10 cellular contexts compared by ENCODE assay signal in genomic region chr16:69444873-69445517, GRCh38. TPM values are rescaled to one million over a fixed set of nuclear protein-coding genes. Genes with fewer than 3 reads are reported as not detected.
DNase-seq lines count a peak whose midpoint lies in the region; ATAC-seq, FAIRE-seq and TF ChIP-seq lines count a peak whose summit lies in the region.
"Had no signal": no experiment of that assay in that cellular context is flagged by ENCODE, and none has a peak within 500 bp of the region (broad histone marks: within the 10 kb centered on the region; RNA-seq: fewer than 3 reads in every experiment).

No MANE protein-coding gene starts in this region.

- peak; percentile 9 for FAIRE-seq in GM18507 (lab: Jason Lieb, UNC)

- H3K27ac Mint-ChIP-seq in activated T-helper 17 cell treated with anti-CD3 and anti-CD28 coated beads, Interleukin-2, amount 50 U/mL, for 72 hours, result peak overlapping the region; percentile 82

- H3K4me1 ChIP-seq in gastroesophageal sphincter, result peaks cover 5 to 84% (median 19%) of the 10 kb centered on the region in 3 donors
- H3K4me1 ChIP-seq in gastrocnemius medialis, result peaks cover 37 to 46% of the 10 kb centered on the region in 2 donors

- no peaks in the 10 kb centered on the region for H3K9me3 Mint-ChIP-seq in activated T-helper 17 cell treated with anti-CD3 and anti-CD28 coated beads, Interleukin-2, amount 50 U/mL, for 72 hours

- H3K4me3 Mint-ChIP-seq in activated T-helper 17 cell treated with anti-CD3 and anti-CD28 coated beads, Interleukin-2, amount 50 U/mL, for 72 hours, result peak overlapping the region; percentile 74

- peaks cover 0 to 9% of the 10 kb centered on the region in 2 donors for H3K36me3 ChIP-seq in gastroesophageal sphincter
- H3K36me3 ChIP-seq in gastrocnemius medialis, result no peaks in the 10 kb centered on the region

- H3K27me3 Mint-ChIP-seq in activated T-helper 17 cell treated with anti-CD3 and anti-CD28 coated beads, Interleukin-2, amount 50 U/mL, for 72 hours, result no peaks in the 10 kb centered on the region

- TF ChIP-seq EP300 in gastroesophageal sphincter (IDR thresholded peaks at IDR 0.05), result no peak

- H3K27me3 ChIP-seq in gastroesophageal sphincter (no peaks in the 10 kb centered on the region), gastrocnemius medialis (no peaks in the 10 kb centered on the region)

- TF ChIP-seq POLR2A in gastroesophageal sphincter (IDR thresholded peaks at IDR 0.05), result no peak
- no peak for TF ChIP-seq POLR2A in gastrocnemius medialis (IDR thresholded peaks at IDR 0.05)

- in situ Hi-C loops in gastrocnemius medialis (cut with MboI; ENCODE audit: low sequenced_read_pairs in 4 of 4), result no loop called here

- intact Hi-C loops in gastrocnemius medialis (cut with DNase I; ENCODE audit: low total_unique reads), result loop anchor here (2.0 kb wide), 1 partner anchor 20 kb away; the partner anchor contains the start of gene CYB5B

- peaks cover 20% of the 10 kb centered on the region for H3K4me1 Mint-ChIP-seq in activated T-helper 17 cell treated with anti-CD3 and anti-CD28 coated beads, Interleukin-2, amount 50 U/mL, for 72 hours

- ATAC-seq in activated T-helper 17 cell treated with anti-CD3 and anti-CD28 coated beads, Interleukin-2, amount 50 U/mL, for 72 hours (replicated peaks), result peak; percentile 60
- ATAC-seq in gastroesophageal sphincter, result no peak
- no peak for ATAC-seq in gastrocnemius medialis
- ATAC-seq in GM18868 (IDR thresholded peaks at IDR 0.05; ENCODE audit: unreplicated experiment), result no peak
- no peak for ATAC-seq in GM19463 (IDR thresholded peaks at IDR 0.05; ENCODE audit: unreplicated experiment)

- TF ChIP-seq CTCF in gastroesophageal sphincter (IDR thresholded peaks at IDR 0.05), result no peak
- no peak for TF ChIP-seq CTCF in gastrocnemius medialis (IDR thresholded peaks at IDR 0.05 in 4 of 5, conservative IDR thresholded peaks at IDR 0.05 in 1 of 5)

- peak overlapping the region; percentile 34 to 84 (median 80) for H3K27ac ChIP-seq in gastroesophageal sphincter
- peak overlapping the region; percentile 70 to 81 (median 76) for H3K27ac ChIP-seq in gastrocnemius medialis

- H3K9me3 ChIP-seq in gastroesophageal sphincter (no peaks in the 10 kb centered on the region), gastrocnemius medialis (no peaks in the 10 kb centered on the region)

- H3K4me3 ChIP-seq in gastroesophageal sphincter (peak overlapping the region; percentile 22), gastrocnemius medialis (peak overlapping the region; percentile 35 to 44 (median 41))

- peaks cover 41% of the 10 kb centered on the region for H3K36me3 Mint-ChIP-seq in activated T-helper 17 cell treated with anti-CD3 and anti-CD28 coated beads, Interleukin-2, amount 50 U/mL, for 72 hours (ENCODE audit: low read depth)

- no peak for DNase-seq in GM18507 (ENCODE audit: extremely low spot score, insufficient read length, low read depth)
- no peak for DNase-seq in gastrocnemius medialis
- no peak for DNase-seq in activated effector memory CD4-positive, alpha-beta T cell treated with Interleukin-2 at 50 U/mL for 16 hours
- DNase-seq in stimulated activated CD4-positive, alpha-beta T cell treated with anti-CD3 and anti-CD28 coated beads, Interleukin-15, amount 100 ng/mL, for 24 hours, result no peak
- DNase-seq: activated CD8-positive, alpha-beta memory T cell treated with anti-CD3 and anti-CD28 coated beads, Interleukin-2, amount 50 U/mL, for 48 hours; NCI-H2107 had no signal

- WGBS in gastroesophageal sphincter (ENCODE audit: low coverage in 1 of 2), 2 donors, result 14 to 25% methylated on average over 2 of the region's 2 CpGs

RNA-seq across cellular contexts. Expression of gene CYB5B, which starts 20.6 kb away (rescaled TPM):
- total RNA-seq in activated T-helper 17 cell treated with anti-CD3 and anti-CD28 coated beads, Interleukin-2, amount 50 U/mL, for 72 hours, result 100 to 1,000 TPM in 1 of 2 donors, 10 to 100 TPM in 1; 93.9 to 152 TPM
- total RNA-seq in gastroesophageal sphincter (10 to 100 TPM; 33.4 to 63.8 (median 37.8) TPM), gastrocnemius medialis (10 to 100 TPM; 18.5 to 50.1 (median 26.3) TPM)

RNA-seq across cellular contexts. Expression of gene TERF2, which starts 59.2 kb away (rescaled TPM):
- 10 to 100 TPM; 40.2 to 57.6 TPM for total RNA-seq in activated T-helper 17 cell treated with anti-CD3 and anti-CD28 coated beads, Interleukin-2, amount 50 U/mL, for 72 hours
- total RNA-seq in gastroesophageal sphincter (10 to 100 TPM; 14.4 to 27.5 (median 14.7) TPM), gastrocnemius medialis (10 to 100 TPM; 11.9 to 38.9 (median 15.2) TPM)
